1 cellular context compared by ENCODE assay signal in genomic region chr22:38056969-38057841, GRCh38.
TF ChIP-seq lines count a peak whose summit lies in the region.

TSS of gene PICK1 (plus strand) at chr22:38057404. CDS start at chr22:38057810, 406 bp downstream.

TF ChIP-seq in HEK293, 187 proteins besides CTCF, POLR2A, EP300 and RAD21 (continued from another document and continues in another):
- TF ChIP-seq, protein P1, sequence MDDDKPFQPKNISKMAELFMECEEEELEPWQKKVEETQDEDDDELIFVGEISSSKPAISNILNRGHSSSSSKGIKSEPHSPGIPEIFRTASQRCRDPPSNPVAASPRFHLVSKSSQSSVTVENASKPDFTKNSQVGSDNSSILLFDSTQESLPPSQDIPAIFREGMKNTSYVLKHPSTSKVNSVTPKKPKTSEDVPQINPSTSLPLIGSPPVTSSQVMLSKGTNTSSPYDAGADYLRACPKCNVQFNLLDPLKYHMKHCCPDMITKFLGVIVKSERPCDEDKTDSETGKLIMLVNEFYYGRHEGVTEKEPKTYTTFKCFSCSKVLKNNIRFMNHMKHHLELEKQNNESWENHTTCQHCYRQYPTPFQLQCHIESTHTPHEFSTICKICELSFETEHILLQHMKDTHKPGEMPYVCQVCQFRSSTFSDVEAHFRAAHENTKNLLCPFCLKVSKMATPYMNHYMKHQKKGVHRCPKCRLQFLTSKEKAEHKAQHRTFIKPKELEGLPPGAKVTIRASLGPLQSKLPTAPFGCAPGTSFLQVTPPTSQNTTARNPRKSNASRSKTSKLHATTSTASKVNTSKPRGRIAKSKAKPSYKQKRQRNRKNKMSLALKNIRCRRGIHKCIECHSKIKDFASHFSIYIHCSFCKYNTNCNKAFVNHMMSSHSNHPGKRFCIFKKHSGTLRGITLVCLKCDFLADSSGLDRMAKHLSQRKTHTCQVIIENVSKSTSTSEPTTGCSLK (tag by site-specific recombination; IDR thresholded peaks at IDR 0.05) = no peak
- TF ChIP-seq ZNF518A (tag by site-specific recombination; conservative IDR thresholded peaks at IDR 0.05; ENCODE audit: low read depth) = peak; percentile 87
- TF ChIP-seq, protein P2, sequence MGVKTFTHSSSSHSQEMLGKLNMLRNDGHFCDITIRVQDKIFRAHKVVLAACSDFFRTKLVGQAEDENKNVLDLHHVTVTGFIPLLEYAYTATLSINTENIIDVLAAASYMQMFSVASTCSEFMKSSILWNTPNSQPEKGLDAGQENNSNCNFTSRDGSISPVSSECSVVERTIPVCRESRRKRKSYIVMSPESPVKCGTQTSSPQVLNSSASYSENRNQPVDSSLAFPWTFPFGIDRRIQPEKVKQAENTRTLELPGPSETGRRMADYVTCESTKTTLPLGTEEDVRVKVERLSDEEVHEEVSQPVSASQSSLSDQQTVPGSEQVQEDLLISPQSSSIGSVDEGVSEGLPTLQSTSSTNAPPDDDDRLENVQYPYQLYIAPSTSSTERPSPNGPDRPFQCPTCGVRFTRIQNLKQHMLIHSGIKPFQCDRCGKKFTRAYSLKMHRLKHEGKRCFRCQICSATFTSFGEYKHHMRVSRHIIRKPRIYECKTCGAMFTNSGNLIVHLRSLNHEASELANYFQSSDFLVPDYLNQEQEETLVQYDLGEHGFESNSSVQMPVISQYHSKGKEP (tag by site-specific recombination; IDR thresholded peaks at IDR 0.05) = no peak
- TF ChIP-seq GFI1B (tag by site-specific recombination; IDR thresholded peaks at IDR 0.05) = no peak
- TF ChIP-seq ZNF311 (tag by site-specific recombination; IDR thresholded peaks at IDR 0.05; ENCODE audit: borderline replicate concordance) = no peak
- TF ChIP-seq REPIN1 (tag by site-specific recombination; IDR thresholded peaks at IDR 0.05; ENCODE audit: low read depth) = no peak
- TF ChIP-seq, protein P3, sequence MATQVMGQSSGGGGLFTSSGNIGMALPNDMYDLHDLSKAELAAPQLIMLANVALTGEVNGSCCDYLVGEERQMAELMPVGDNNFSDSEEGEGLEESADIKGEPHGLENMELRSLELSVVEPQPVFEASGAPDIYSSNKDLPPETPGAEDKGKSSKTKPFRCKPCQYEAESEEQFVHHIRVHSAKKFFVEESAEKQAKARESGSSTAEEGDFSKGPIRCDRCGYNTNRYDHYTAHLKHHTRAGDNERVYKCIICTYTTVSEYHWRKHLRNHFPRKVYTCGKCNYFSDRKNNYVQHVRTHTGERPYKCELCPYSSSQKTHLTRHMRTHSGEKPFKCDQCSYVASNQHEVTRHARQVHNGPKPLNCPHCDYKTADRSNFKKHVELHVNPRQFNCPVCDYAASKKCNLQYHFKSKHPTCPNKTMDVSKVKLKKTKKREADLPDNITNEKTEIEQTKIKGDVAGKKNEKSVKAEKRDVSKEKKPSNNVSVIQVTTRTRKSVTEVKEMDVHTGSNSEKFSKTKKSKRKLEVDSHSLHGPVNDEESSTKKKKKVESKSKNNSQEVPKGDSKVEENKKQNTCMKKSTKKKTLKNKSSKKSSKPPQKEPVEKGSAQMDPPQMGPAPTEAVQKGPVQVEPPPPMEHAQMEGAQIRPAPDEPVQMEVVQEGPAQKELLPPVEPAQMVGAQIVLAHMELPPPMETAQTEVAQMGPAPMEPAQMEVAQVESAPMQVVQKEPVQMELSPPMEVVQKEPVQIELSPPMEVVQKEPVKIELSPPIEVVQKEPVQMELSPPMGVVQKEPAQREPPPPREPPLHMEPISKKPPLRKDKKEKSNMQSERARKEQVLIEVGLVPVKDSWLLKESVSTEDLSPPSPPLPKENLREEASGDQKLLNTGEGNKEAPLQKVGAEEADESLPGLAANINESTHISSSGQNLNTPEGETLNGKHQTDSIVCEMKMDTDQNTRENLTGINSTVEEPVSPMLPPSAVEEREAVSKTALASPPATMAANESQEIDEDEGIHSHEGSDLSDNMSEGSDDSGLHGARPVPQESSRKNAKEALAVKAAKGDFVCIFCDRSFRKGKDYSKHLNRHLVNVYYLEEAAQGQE (tag by site-specific recombination; IDR thresholded peaks at IDR 0.05) = 0 out of 2 replicates have a peak, but pooled peaks have one; percentile 17
- no peak for TF ChIP-seq ZNF548 (tag by site-specific recombination; IDR thresholded peaks at IDR 0.05)
- TF ChIP-seq TCF7L2 (IDR thresholded peaks at IDR 0.05; ENCODE audit: borderline replicate concordance, low read depth, low read length) = 0 out of 2 replicates have a peak, but pooled peaks have one; percentile 43
- TF ChIP-seq ZNF544 (tag by site-specific recombination; IDR thresholded peaks at IDR 0.05) = no peak
- TF ChIP-seq, protein P4, sequence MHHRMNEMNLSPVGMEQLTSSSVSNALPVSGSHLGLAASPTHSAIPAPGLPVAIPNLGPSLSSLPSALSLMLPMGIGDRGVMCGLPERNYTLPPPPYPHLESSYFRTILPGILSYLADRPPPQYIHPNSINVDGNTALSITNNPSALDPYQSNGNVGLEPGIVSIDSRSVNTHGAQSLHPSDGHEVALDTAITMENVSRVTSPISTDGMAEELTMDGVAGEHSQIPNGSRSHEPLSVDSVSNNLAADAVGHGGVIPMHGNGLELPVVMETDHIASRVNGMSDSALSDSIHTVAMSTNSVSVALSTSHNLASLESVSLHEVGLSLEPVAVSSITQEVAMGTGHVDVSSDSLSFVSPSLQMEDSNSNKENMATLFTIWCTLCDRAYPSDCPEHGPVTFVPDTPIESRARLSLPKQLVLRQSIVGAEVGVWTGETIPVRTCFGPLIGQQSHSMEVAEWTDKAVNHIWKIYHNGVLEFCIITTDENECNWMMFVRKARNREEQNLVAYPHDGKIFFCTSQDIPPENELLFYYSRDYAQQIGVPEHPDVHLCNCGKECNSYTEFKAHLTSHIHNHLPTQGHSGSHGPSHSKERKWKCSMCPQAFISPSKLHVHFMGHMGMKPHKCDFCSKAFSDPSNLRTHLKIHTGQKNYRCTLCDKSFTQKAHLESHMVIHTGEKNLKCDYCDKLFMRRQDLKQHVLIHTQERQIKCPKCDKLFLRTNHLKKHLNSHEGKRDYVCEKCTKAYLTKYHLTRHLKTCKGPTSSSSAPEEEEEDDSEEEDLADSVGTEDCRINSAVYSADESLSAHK (tag by site-specific recombination; IDR thresholded peaks at IDR 0.05) = no peak
- TF ChIP-seq ZNF26 (tag by site-specific recombination; IDR thresholded peaks at IDR 0.05) = no peak
- 0 out of 2 replicates have a peak, but pooled peaks have one; percentile 39 for TF ChIP-seq ZNF24 (tag by site-specific recombination; IDR thresholded peaks at IDR 0.05)
- no peak for TF ChIP-seq ZNF701 (tag by site-specific recombination; IDR thresholded peaks at IDR 0.05)
- TF ChIP-seq ZSCAN30 (tag by site-specific recombination; IDR thresholded peaks at IDR 0.05) = 0 out of 2 replicates have a peak, but pooled peaks have one; percentile 22
- TF ChIP-seq RBAK (tag by site-specific recombination; IDR thresholded peaks at IDR 0.05) = no peak
- no peak for TF ChIP-seq ZNF513 (tag by site-specific recombination; IDR thresholded peaks at IDR 0.05)
- TF ChIP-seq TRIM28 (IDR thresholded peaks at IDR 0.05; ENCODE audit: borderline replicate concordance, low read length) = no peak
- peak; percentile 85; the same call in 1 of the 2 replicates for TF ChIP-seq KLF8 (tag by site-specific recombination; IDR thresholded peaks at IDR 0.05)
- TF ChIP-seq ZNF184 (tag by site-specific recombination; IDR thresholded peaks at IDR 0.05) = no peak
- no peak for TF ChIP-seq ZNF112 (tag by site-specific recombination; IDR thresholded peaks at IDR 0.05)
- peak; percentile 94 for TF ChIP-seq ZNF76 (tag by site-specific recombination; IDR thresholded peaks at IDR 0.05; ENCODE audit: borderline replicate concordance, low read depth)
- no peak for TF ChIP-seq ZNF600 (tag by site-specific recombination; IDR thresholded peaks at IDR 0.05)
- TF ChIP-seq, protein P5, sequence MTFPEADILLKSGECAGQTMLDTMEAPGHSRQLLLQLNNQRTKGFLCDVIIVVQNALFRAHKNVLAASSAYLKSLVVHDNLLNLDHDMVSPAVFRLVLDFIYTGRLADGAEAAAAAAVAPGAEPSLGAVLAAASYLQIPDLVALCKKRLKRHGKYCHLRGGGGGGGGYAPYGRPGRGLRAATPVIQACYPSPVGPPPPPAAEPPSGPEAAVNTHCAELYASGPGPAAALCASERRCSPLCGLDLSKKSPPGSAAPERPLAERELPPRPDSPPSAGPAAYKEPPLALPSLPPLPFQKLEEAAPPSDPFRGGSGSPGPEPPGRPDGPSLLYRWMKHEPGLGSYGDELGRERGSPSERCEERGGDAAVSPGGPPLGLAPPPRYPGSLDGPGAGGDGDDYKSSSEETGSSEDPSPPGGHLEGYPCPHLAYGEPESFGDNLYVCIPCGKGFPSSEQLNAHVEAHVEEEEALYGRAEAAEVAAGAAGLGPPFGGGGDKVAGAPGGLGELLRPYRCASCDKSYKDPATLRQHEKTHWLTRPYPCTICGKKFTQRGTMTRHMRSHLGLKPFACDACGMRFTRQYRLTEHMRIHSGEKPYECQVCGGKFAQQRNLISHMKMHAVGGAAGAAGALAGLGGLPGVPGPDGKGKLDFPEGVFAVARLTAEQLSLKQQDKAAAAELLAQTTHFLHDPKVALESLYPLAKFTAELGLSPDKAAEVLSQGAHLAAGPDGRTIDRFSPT (tag by site-specific recombination; IDR thresholded peaks at IDR 0.05) = peak; percentile 72; the same call in 1 of the 2 replicates
- TF ChIP-seq ZBTB21 (tag by site-specific recombination; IDR thresholded peaks at IDR 0.05) = peak; percentile 74
- TF ChIP-seq ZNF366 (tag by site-specific recombination; conservative IDR thresholded peaks at IDR 0.05) = no peak
- no peak for TF ChIP-seq ZNF214 (tag by site-specific recombination; IDR thresholded peaks at IDR 0.05; ENCODE audit: borderline replicate concordance)
- peak; percentile 12; the same call in 1 of the 2 replicates for TF ChIP-seq ZIC2 (tag by site-specific recombination; IDR thresholded peaks at IDR 0.05)
- TF ChIP-seq ZBTB1 (tag by site-specific recombination; IDR thresholded peaks at IDR 0.05) = no peak
- TF ChIP-seq ZNF624 (tag by site-specific recombination; IDR thresholded peaks at IDR 0.05) = no peak
- no peak for TF ChIP-seq GLI2 (tag by site-specific recombination; IDR thresholded peaks at IDR 0.05; ENCODE audit: borderline replicate concordance, low read depth)
- no peak for TF ChIP-seq HOXD13 (CRISPR knock-in tag; IDR thresholded peaks at IDR 0.05; ENCODE audit: borderline replicate concordance)
- TF ChIP-seq ZNF580 (tag by site-specific recombination; IDR thresholded peaks at IDR 0.05) = 0 out of 2 replicates have a peak, but pooled peaks have one; percentile 54
- no peak for TF ChIP-seq ZNF776 (tag by site-specific recombination; IDR thresholded peaks at IDR 0.05; ENCODE audit: borderline replicate concordance)
- TF ChIP-seq ZFP3 (tag by site-specific recombination; IDR thresholded peaks at IDR 0.05; ENCODE audit: low read depth) = no peak
- no peak for TF ChIP-seq ZNF654 (tag by site-specific recombination; IDR thresholded peaks at IDR 0.05; ENCODE audit: low read depth)
- TF ChIP-seq ZBTB8A (tag by site-specific recombination; IDR thresholded peaks at IDR 0.05) = no peak
- no peak for TF ChIP-seq MZF1 (tag by site-specific recombination; IDR thresholded peaks at IDR 0.05; ENCODE audit: borderline replicate concordance)
- no peak for TF ChIP-seq ZNF677 (tag by site-specific recombination; IDR thresholded peaks at IDR 0.05)
- TF ChIP-seq ZNF501 (tag by site-specific recombination; IDR thresholded peaks at IDR 0.05) = no peak; the same call in 1 of the 2 replicates
